In genomic region chr1:40404670-40405462, GRCh38 we compare ENCODE assay signal across 1 cellular context.
TF ChIP-seq lines count a peak whose summit lies in the region.

No MANE protein-coding gene starts in this region.

TF ChIP-seq in WTC11, 78 proteins besides CTCF, POLR2A, EP300 and RAD21 (continued from another document):
- TF ChIP-seq ZNF425 (CRISPR knock-in tag; conservative IDR thresholded peaks at IDR 0.05) (no peak), E2F5 (CRISPR knock-in tag; IDR thresholded peaks at IDR 0.05) (no peak), NFATC4 (CRISPR knock-in tag; IDR thresholded peaks at IDR 0.05) (no peak)
TF ChIP-seq in WTC11: peak in this region for 0.
